In the genomic region with DNA sequence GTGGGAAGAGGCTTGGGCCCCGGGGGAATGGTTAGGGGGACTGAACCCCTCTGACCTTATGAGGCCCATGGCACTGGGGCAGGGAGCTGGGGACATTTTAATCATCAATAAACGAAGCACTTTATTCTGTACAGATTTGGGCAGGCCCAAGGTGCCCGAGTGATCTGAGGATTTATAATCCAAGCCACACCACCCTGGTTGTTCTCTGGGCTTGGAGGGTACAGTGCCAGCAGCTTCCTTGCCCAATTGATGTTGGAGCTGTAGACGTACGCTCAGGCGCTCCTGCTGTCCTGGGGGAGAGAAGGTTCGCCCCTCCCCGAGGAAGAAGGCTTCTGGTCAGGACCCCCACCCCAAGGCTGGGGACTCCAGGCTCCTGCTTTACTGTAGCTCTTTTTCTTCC, we compare ENCODE assay signal across 22 cellular contexts. TPM values are rescaled to one million over a fixed set of nuclear protein-coding genes. Genes with fewer than 3 reads are reported as not detected.
DNase-seq lines count a peak whose midpoint lies in the region; ATAC-seq and TF ChIP-seq lines count a peak whose summit lies in the region.
"Had no signal": no experiment of that assay in that cellular context is flagged by ENCODE, and none has a peak within 500 bp of the region (broad histone marks: within the 10 kb centered on the region; RNA-seq: fewer than 3 reads in every experiment).

No MANE protein-coding gene starts in this region.

- H3K36me3 ChIP-seq in BLaER1 treated with 17β-estradiol and CSF1 and Interleukin-3, amounts not matched to agents 10 nM and 100 nM = peaks cover 0 to 26% (median 15%) of the 10 kb centered on the region in 11 experiments; a peak in 19 of 22 replicates
- no peaks in the 10 kb centered on the region for H3K36me3 ChIP-seq in Peyer's patch
- peaks cover 0 to 25% (median 0%) of the 10 kb centered on the region in 9 donors for H3K36me3 ChIP-seq in heart right ventricle
- peaks cover 0 to 6% (median 3%) of the 10 kb centered on the region in 3 donors for H3K36me3 ChIP-seq in skeletal muscle tissue (ENCODE audit: control insufficient read depth in 3 of 3, insufficient read depth in 3 of 3, low read length in 3 of 3)
- no peaks in the 10 kb centered on the region for H3K36me3 ChIP-seq in smooth muscle cell (ENCODE audit: low read depth)
- H3K36me3 ChIP-seq in trophoblast cell (ENCODE audit: control insufficient read depth in 1 of 2, insufficient read depth in 2 of 2, low read length in 2 of 2) = peaks cover 0 to 8% of the 10 kb centered on the region in 2 experiments
- H3K36me3 ChIP-seq: transverse colon had no signal

- no peak overlapping the region for H2AK5ac ChIP-seq in trophoblast cell (ENCODE audit: low read length)

- no peak overlapping the region for H4K91ac ChIP-seq in trophoblast cell (ENCODE audit: low read depth, low read length)

- no peak for TF ChIP-seq POLR2A in Peyer's patch (IDR thresholded peaks at IDR 0.05)

- H3K27me3 ChIP-seq in BLaER1 treated with 17β-estradiol and CSF1 and Interleukin-3, amounts not matched to agents 10 nM and 100 nM = no peaks in the 10 kb centered on the region
- no peaks in the 10 kb centered on the region for H3K27me3 ChIP-seq in Peyer's patch
- no peaks in the 10 kb centered on the region for H3K27me3 ChIP-seq in heart right ventricle
- no peaks in the 10 kb centered on the region for H3K27me3 ChIP-seq in skeletal muscle tissue (ENCODE audit: control insufficient read depth in 3 of 3, insufficient read depth in 3 of 3, low read length in 3 of 3)
- H3K27me3 ChIP-seq in smooth muscle cell (ENCODE audit: low read depth) = no peaks in the 10 kb centered on the region
- no peaks in the 10 kb centered on the region for H3K27me3 ChIP-seq in trophoblast cell (ENCODE audit: insufficient read depth, low read length)
- H3K27me3 ChIP-seq: transverse colon had no signal

- no peak overlapping the region for H2BK5ac ChIP-seq in trophoblast cell (ENCODE audit: low read depth, low read length, poor library complexity)

- peaks cover 0 to 9% (median 0%) of the 10 kb centered on the region in 11 experiments; a peak in 5 of 22 replicates for H3K9me3 ChIP-seq in BLaER1 treated with 17β-estradiol and CSF1 and Interleukin-3, amounts not matched to agents 10 nM and 100 nM (replicated peaks in 1 of 11)
- H3K9me3 ChIP-seq in Peyer's patch (no peaks in the 10 kb centered on the region), heart right ventricle (peaks cover 0 to 3% (median 0%) of the 10 kb centered on the region in 11 donors), skeletal muscle tissue (ENCODE audit: control insufficient read depth in 3 of 3, low read length in 3 of 3) (no peaks in the 10 kb centered on the region), smooth muscle cell (replicated peaks; ENCODE audit: low read depth) (no peaks in the 10 kb centered on the region), trophoblast cell (ENCODE audit: insufficient read depth, low read depth, low read length) (peaks cover 4% of the 10 kb centered on the region)
- H3K9me3 ChIP-seq: transverse colon had no signal

- no peak overlapping the region for H3K23ac ChIP-seq in trophoblast cell (ENCODE audit: low read length)

- no peaks in the 10 kb centered on the region for H3K79me2 ChIP-seq in smooth muscle cell (ENCODE audit: low read depth)
- H3K79me2 ChIP-seq in trophoblast cell (ENCODE audit: control insufficient read depth, insufficient read depth, low read length, poor library complexity) = no peaks in the 10 kb centered on the region

- no peak overlapping the region for H2BK12ac ChIP-seq in trophoblast cell (ENCODE audit: low read length)

- H2AFZ ChIP-seq in smooth muscle cell (ENCODE audit: low read depth) (no peak overlapping the region), trophoblast cell (ENCODE audit: insufficient read depth, low read length, poor library complexity) (no peak overlapping the region)

- peak overlapping the region in 3 of 11 experiments; percentile 82 to 87 (median 82); a peak in 3 of 22 replicates for H3K9ac ChIP-seq in BLaER1 treated with 17β-estradiol and CSF1 and Interleukin-3, amounts not matched to agents 10 nM and 100 nM
- H3K9ac ChIP-seq in skeletal muscle tissue (ENCODE audit: low read depth in 1 of 3, low read length in 3 of 3) = peak overlapping the region in 2 of 3 donors; percentile 40 to 62
- H3K9ac ChIP-seq in smooth muscle cell (ENCODE audit: low read depth) = no peak overlapping the region
- no peak overlapping the region for H3K9ac ChIP-seq in trophoblast cell (ENCODE audit: low read length)

- H3K4me2 ChIP-seq in BLaER1 treated with 17β-estradiol and CSF1 and Interleukin-3, amounts not matched to agents 10 nM and 100 nM = peak overlapping the region in 6 of 11 experiments; percentile 93 to 100 (median 98); a peak in 10 of 22 replicates
- no peak overlapping the region for H3K4me2 ChIP-seq in smooth muscle cell
- no peak overlapping the region for H3K4me2 ChIP-seq in trophoblast cell (ENCODE audit: low read length)

- DNase-seq in Peyer's patch = peak in 2 of 3 donors; percentile 42
- DNase-seq in heart right ventricle = no peak
- DNase-seq in NCI-H146 (lab: John Stamatoyannopoulos, UW) = no peak
- no peak for DNase-seq in smooth muscle cell (lab: John Stamatoyannopoulos, UW; ENCODE audit: unreplicated experiment)
- DNase-seq in foreskin fibroblast = no peak
- DNase-seq in trophoblast cell = no peak
- DNase-seq: activated CD4-positive, alpha-beta T cell treated with anti-CD3 and anti-CD28 coated beads, Interleukin-2, amount 10 ng/mL, durations not matched to agents 24 days and 14 days; activated T-cell treated with anti-CD3 and anti-CD28 coated beads, Interleukin-2, amount 50 U/mL, for 1 hour; AML-193; COR-L47; EL; H9; MM.1S; NCI-H1694; NCI-H2227 treated with DMSO at 0.1 percent for 48 hours; SW 1271; transverse colon had no signal

- intact Hi-C loops in heart right ventricle (cut with DNase I) = no loop called here

- no peak overlapping the region for H3K18ac ChIP-seq in trophoblast cell (ENCODE audit: low read length)

- 49 to 59% methylated on average over 8 of the region's 8 CpGs for WGBS in heart right ventricle, 2 donors
- 94% methylated on average over 8 of the region's 8 CpGs for WGBS in smooth muscle cell (ENCODE audit: low lambda C conversion rate)
- no CpG with 5 or more reads among the region's 8 CpGs for WGBS in trophoblast cell (ENCODE audit: extremely low coverage, insufficient coverage, insufficient read length)

- ATAC-seq in heart right ventricle = peak in 5 of 8 donors; percentile 1 to 25 (median 5)
- ATAC-seq: Panc1 had no signal

- H4K8ac ChIP-seq in trophoblast cell (ENCODE audit: low read depth, low read length) = no peak overlapping the region

- no peaks in the 10 kb centered on the region for H3K79me1 ChIP-seq in trophoblast cell (ENCODE audit: low read length)

- peaks cover 0 to 7% (median 0%) of the 10 kb centered on the region in 11 experiments; a peak in 3 of 22 replicates for H4K20me1 ChIP-seq in BLaER1 treated with 17β-estradiol and CSF1 and Interleukin-3, amounts not matched to agents 10 nM and 100 nM
- no peaks in the 10 kb centered on the region for H4K20me1 ChIP-seq in smooth muscle cell (ENCODE audit: low read depth)

- peak overlapping the region in 4 of 11 experiments; percentile 92 to 95 (median 94); a peak in 8 of 22 replicates for H3K27ac ChIP-seq in BLaER1 treated with 17β-estradiol and CSF1 and Interleukin-3, amounts not matched to agents 10 nM and 100 nM
- H3K27ac ChIP-seq in Peyer's patch (no peak overlapping the region), heart right ventricle (peak overlapping the region; percentile 33 to 81 (median 75)), skeletal muscle tissue (ENCODE audit: low read depth, low read length) (peak overlapping the region; percentile 84), smooth muscle cell (ENCODE audit: low read depth) (no peak overlapping the region), trophoblast cell (ENCODE audit: low read depth, low read length) (no peak overlapping the region)
- H3K27ac ChIP-seq: epithelial cell of prostate had no signal

- no peak overlapping the region for H3K14ac ChIP-seq in trophoblast cell (ENCODE audit: low read length)

- no peak overlapping the region for H3K4me3 ChIP-seq in BLaER1 treated with 17β-estradiol and CSF1 and Interleukin-3, amounts not matched to agents 10 nM and 100 nM
- H3K4me3 ChIP-seq in Peyer's patch (no peak overlapping the region), heart right ventricle (no peak overlapping the region), skeletal muscle tissue (ENCODE audit: low read length in 3 of 3) (peak overlapping the region in 1 of 3 donors; percentile 6), smooth muscle cell (no peak overlapping the region), foreskin fibroblast (ENCODE audit: low read depth in 1 of 2, low read length in 2 of 2) (no peak overlapping the region), trophoblast cell (ENCODE audit: low read depth, low read length) (no peak overlapping the region)
- H3K4me3 ChIP-seq: transverse colon had no signal

- peaks cover 45 to 67% (median 57%) of the 10 kb centered on the region in 10 experiments for H3K4me1 ChIP-seq in BLaER1 treated with 17β-estradiol and CSF1 and Interleukin-3, amounts not matched to agents 10 nM and 100 nM
- H3K4me1 ChIP-seq in Peyer's patch (peaks cover 0 to 4% (median 0%) of the 10 kb centered on the region in 4 donors), heart right ventricle (peaks cover 8 to 44% (median 31%) of the 10 kb centered on the region in 9 donors), skeletal muscle tissue (ENCODE audit: control insufficient read depth in 3 of 3, insufficient read depth in 3 of 3, low read length in 3 of 3) (peaks cover 35 to 56% (median 46%) of the 10 kb centered on the region in 3 donors), smooth muscle cell (ENCODE audit: low read depth) (no peaks in the 10 kb centered on the region), trophoblast cell (ENCODE audit: control insufficient read depth in 1 of 2, insufficient read depth in 2 of 2, low read length in 2 of 2) (no peaks in the 10 kb centered on the region)

- no peaks in the 10 kb centered on the region for H3F3A ChIP-seq in smooth muscle cell (ENCODE audit: low read depth)

- no peak overlapping the region for H4K12ac ChIP-seq in trophoblast cell (ENCODE audit: low read depth, low read length)

- H2BK120ac ChIP-seq in trophoblast cell (ENCODE audit: insufficient read depth, low read length, poor library complexity) = no peak overlapping the region

- TF ChIP-seq CTCF in Peyer's patch (IDR thresholded peaks at IDR 0.05) (no peak), heart right ventricle (IDR thresholded peaks at IDR 0.05) (no peak), smooth muscle cell (IDR thresholded peaks at IDR 0.05; ENCODE audit: borderline replicate concordance, insufficient read depth, poor library complexity, severe bottlenecking) (no peak), foreskin fibroblast (IDR thresholded peaks at IDR 0.05; ENCODE audit: low read depth, low read length) (no peak)

- H3K4ac ChIP-seq in trophoblast cell (ENCODE audit: low read depth, low read length) = no peak overlapping the region

RNA-seq across cellular contexts. Expression of a gene that starts 12.5 kb away (rescaled TPM):
- total RNA-seq in Peyer's patch = 10 to 100 TPM in 3 of 4 donors, 1 to 10 TPM in 1; 5.3 to 30.5 (median 14.7) TPM
- 100 to 1,000 TPM in 9 of 10 donors, 10 to 100 TPM in 1; 86.7 to 145 (median 112) TPM for total RNA-seq in heart right ventricle
- polyA plus RNA-seq in heart right ventricle = 10 to 100 TPM; 52.2 to 68.9 TPM
- total RNA-seq in skeletal muscle tissue = 21.4 TPM
- total RNA-seq in smooth muscle cell = 6.5 and 7.7 TPM in 2 replicates
- 4.6 TPM in 2 replicates for polyA plus RNA-seq in smooth muscle cell
- 3.2 and 3.4 TPM in 2 replicates for polyA plus RNA-seq in trophoblast cell (2013)

RNA-seq across cellular contexts. Expression of a gene that starts 19.3 kb away (rescaled TPM):
- not detected for total RNA-seq in Peyer's patch
- total RNA-seq in heart right ventricle = 1 to 10 TPM in 3 of 10 donors, under 1 TPM in 7; 0.26 to 1.6 (median 0.85) TPM
- 1 to 10 TPM in 1 of 2 donors, under 1 TPM in 1; 0.51 to 8.3 TPM for polyA plus RNA-seq in heart right ventricle
- total RNA-seq in skeletal muscle tissue = 179 TPM
- total RNA-seq in smooth muscle cell = not detected in 2 replicates
- polyA plus RNA-seq in smooth muscle cell = not detected in 2 replicates
- polyA plus RNA-seq in trophoblast cell (2013) = not detected in 2 replicates
- total RNA-seq: activated CD4-positive, alpha-beta T cell treated with anti-CD3 and anti-CD28 coated beads, Interleukin-2, amount 10 ng/mL, durations not matched to agents 24 days and 14 days; H9; lung microvascular endothelial cell had no signal

RNA-seq across cellular contexts. Expression of a gene that starts 36.6 kb away (rescaled TPM):
- total RNA-seq in Peyer's patch (1 to 10 TPM in 1 of 4 donors, not detected in 3; 3.4 TPM), heart right ventricle (100 to 1,000 TPM; 390 to 998 (median 624) TPM), skeletal muscle tissue (23.0 TPM), smooth muscle cell (not detected in 2 replicates)
- polyA plus RNA-seq in heart right ventricle (1,000 to 10,000 TPM in 1 of 2 donors, 100 to 1,000 TPM in 1; 332 to 2,035 TPM), smooth muscle cell (not detected in 2 replicates)
- polyA plus RNA-seq in trophoblast cell (2013) = 0.43 and 0.63 TPM in 2 replicates
- total RNA-seq: activated CD4-positive, alpha-beta T cell treated with anti-CD3 and anti-CD28 coated beads, Interleukin-2, amount 10 ng/mL, durations not matched to agents 24 days and 14 days; lung microvascular endothelial cell had no signal

Comparison
In these comparisons a context has a peak if more than half of its experiments do, and no peak if none do; other contexts are left out.
1. H3K27ac ChIP-seq: peak in heart right ventricle (10 of 10) and skeletal muscle tissue (single experiment); none in Peyer's patch (0 of 4), smooth muscle cell (single experiment) and trophoblast cell (single experiment).
2. H3K4me2 ChIP-seq: peak in BLaER1 treated with 17β-estradiol and CSF1 and Interleukin-3, amounts not matched to agents 10 nM and 100 nM (6 of 11); none in smooth muscle cell (single experiment) and trophoblast cell (single experiment).
3. H3K9ac ChIP-seq: peak in skeletal muscle tissue (2 of 3); none in smooth muscle cell (single experiment) and trophoblast cell (single experiment).
4. DNase-seq: peak in Peyer's patch (2 of 3); none in heart right ventricle (0 of 2), NCI-H146 (single experiment), smooth muscle cell (single experiment), foreskin fibroblast (0 of 2) and trophoblast cell (0 of 2).
5. RNA of a gene that starts 19.3 kb away (total RNA-seq): 179 TPM in skeletal muscle tissue (single experiment); 0.26 to 1.6 TPM in heart right ventricle, not detected in Peyer's patch and not detected in smooth muscle cell; every median in the first group is over 10 times any median in the second.
6. RNA of a gene that starts 36.6 kb away (total RNA-seq): 390 to 998 TPM in heart right ventricle; 23.0 TPM in skeletal muscle tissue (single experiment), 3.4 TPM in Peyer's patch and not detected in smooth muscle cell; every median in the first group is over 10 times any median in the second.